10 cellular contexts compared by ENCODE assay signal in the genomic region with DNA sequence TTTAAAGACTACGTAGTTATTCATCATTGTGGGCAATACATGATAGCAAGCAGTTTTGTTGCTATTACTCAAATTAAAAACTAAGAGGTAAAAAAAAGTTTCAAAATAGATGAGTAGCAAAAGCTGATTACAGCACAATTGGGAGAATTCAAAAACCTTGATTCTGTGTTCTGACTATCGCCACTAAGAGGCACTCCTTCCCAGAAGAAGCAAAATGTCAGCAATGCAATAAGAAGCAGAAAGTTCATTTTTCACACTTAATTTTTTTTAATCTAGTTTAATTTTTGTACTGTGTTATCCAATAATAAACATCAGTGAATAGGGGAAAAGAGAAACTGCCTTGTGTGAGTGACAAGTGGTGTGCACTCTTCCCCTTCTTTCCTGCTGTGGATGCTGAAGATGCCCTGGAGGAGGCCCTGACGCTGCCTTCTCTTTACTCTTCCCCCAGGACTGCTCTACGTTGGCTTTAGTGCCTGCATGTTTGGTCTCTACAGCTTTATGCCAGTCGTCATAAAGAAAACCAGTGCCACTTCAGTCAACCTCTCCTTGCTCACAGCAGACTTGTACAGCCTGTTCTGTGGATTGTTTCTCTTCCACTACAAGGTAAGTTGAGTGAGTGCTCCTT.
DNase-seq lines count a peak whose midpoint lies in the region; ATAC-seq and TF ChIP-seq lines count a peak whose summit lies in the region.
"Had no signal": no experiment of that assay in that cellular context is flagged by ENCODE, and none has a peak within 500 bp of the region (broad histone marks: within the 10 kb centered on the region; RNA-seq: fewer than 3 reads in every experiment).

No MANE protein-coding gene starts in this region.

- intact Hi-C loops in lower lobe of right lung (cut with DNase I), result no loop called here
- intact Hi-C loops in mucosa of descending colon (cut with DNase I, micrococcal nuclease), result loop anchor here (5.0 to 10.0 kb wide), 2 partner anchors 220 to 332 kb away; no protein-coding TSS in a partner anchor
- intact Hi-C loops in naive thymus-derived CD4-positive, alpha-beta T cell (cut with micrococcal nuclease), result loop anchor here (1.0 to 5.0 kb wide), 8 partner anchors 224 to 678 kb away; partner anchors contain the start of gene ASF1A (in 1 of the 2)

- H3K4me3 Mint-ChIP-seq in naive thymus-derived CD4-positive, alpha-beta T cell, result no peak overlapping the region

- no peak for DNase-seq in AG09319 (ENCODE audit: extremely low read depth, low read depth)
- DNase-seq in LNCaP clone FGC (ENCODE audit: low read depth), result no peak
- peak; percentile 39 to 51 for DNase-seq in cardiac fibroblast (ENCODE audit: low read depth in 2 of 2)
- no peak for DNase-seq in lower lobe of right lung
- no peak for DNase-seq in mucosa of descending colon
- DNase-seq in naive thymus-derived CD4-positive, alpha-beta T cell, result no peak
- no peak for DNase-seq in NCI-H1436 (lab: John Stamatoyannopoulos, UW)
- DNase-seq in NK-92 treated with Interleukin-12 subunit alpha and Interleukin-12 subunit beta, amount 100 ng/mL, for 24 hours (lab: John Stamatoyannopoulos, UW), result no peak
- DNase-seq: activated CD8-positive, alpha-beta memory T cell treated with anti-CD3 and anti-CD28 coated beads, Interleukin-2, amount 50 U/mL, for 4 hours; NCI-H524 treated with DMSO at 0.1 percent for 48 hours had no signal

- H3K27me3 ChIP-seq in lower lobe of right lung (ENCODE audit: low read depth), result no peaks in the 10 kb centered on the region
- no peaks in the 10 kb centered on the region for H3K27me3 ChIP-seq in naive thymus-derived CD4-positive, alpha-beta T cell (ENCODE audit: control insufficient read depth in 2 of 2, insufficient read depth in 2 of 2, low read length in 2 of 2)

- no peak overlapping the region for H3K27ac Mint-ChIP-seq in naive thymus-derived CD4-positive, alpha-beta T cell

- H3K9me3 ChIP-seq in lower lobe of right lung (no peaks in the 10 kb centered on the region), mucosa of descending colon (no peaks in the 10 kb centered on the region)
- no peaks in the 10 kb centered on the region for H3K9me3 ChIP-seq in naive thymus-derived CD4-positive, alpha-beta T cell (ENCODE audit: control insufficient read depth in 2 of 3, low read length in 3 of 3)

- H3K27me3 Mint-ChIP-seq in naive thymus-derived CD4-positive, alpha-beta T cell, result peaks cover 6 to 34% (median 14%) of the 10 kb centered on the region in 5 donors

- POLR2A ChIA-PET in naive thymus-derived CD4-positive, alpha-beta T cell (lab: Charles Lee), result no interaction called here

- H3K4me1 ChIP-seq in lower lobe of right lung (peaks cover 8% of the 10 kb centered on the region), mucosa of descending colon (ENCODE audit: low read depth) (no peaks in the 10 kb centered on the region)
- no peaks in the 10 kb centered on the region for H3K4me1 ChIP-seq in naive thymus-derived CD4-positive, alpha-beta T cell (ENCODE audit: control insufficient read depth in 2 of 2, insufficient read depth in 2 of 2, low read length in 2 of 2)

- ATAC-seq in lower lobe of right lung, result peak in 1 of 2 donors; percentile 55
- no peak for ATAC-seq in mucosa of descending colon
- no peak for ATAC-seq in naive thymus-derived CD4-positive, alpha-beta T cell

- peaks cover 0 to 7% (median 0%) of the 10 kb centered on the region in 7 donors for H3K4me1 Mint-ChIP-seq in naive thymus-derived CD4-positive, alpha-beta T cell

- no peaks in the 10 kb centered on the region for H3K9me3 Mint-ChIP-seq in naive thymus-derived CD4-positive, alpha-beta T cell

- TF ChIP-seq CTCF in AG09319 (IDR thresholded peaks at IDR 0.05; ENCODE audit: low read depth, low read length) (peak; percentile 51), LNCaP clone FGC (IDR thresholded peaks at IDR 0.05; ENCODE audit: control insufficient read depth, extremely low read depth, insufficient read depth) (peak; percentile 59), cardiac fibroblast (IDR thresholded peaks at IDR 0.05; ENCODE audit: low read depth, low read length) (peak; percentile 37), lower lobe of right lung (IDR thresholded peaks at IDR 0.05) (peak; percentile 35), mucosa of descending colon (IDR thresholded peaks at IDR 0.05) (no peak)

- H3K36me3 Mint-ChIP-seq in naive thymus-derived CD4-positive, alpha-beta T cell, result no peaks in the 10 kb centered on the region

- no peak overlapping the region for H3K4me3 ChIP-seq in LNCaP clone FGC (ENCODE audit: low read depth, low read length)
- no peak overlapping the region for H3K4me3 ChIP-seq in cardiac fibroblast (replicated peaks in 1 of 2; ENCODE audit: low read depth in 2 of 2, low read length in 2 of 2)
- H3K4me3 ChIP-seq in lower lobe of right lung, result no peak overlapping the region
- no peak overlapping the region for H3K4me3 ChIP-seq in mucosa of descending colon
- H3K4me3 ChIP-seq in naive thymus-derived CD4-positive, alpha-beta T cell (ENCODE audit: low read length), result no peak overlapping the region

- H3K27ac ChIP-seq in lower lobe of right lung, result no peak overlapping the region
- no peak overlapping the region for H3K27ac ChIP-seq in naive thymus-derived CD4-positive, alpha-beta T cell (ENCODE audit: low read depth, low read length)

- H3K36me3 ChIP-seq in lower lobe of right lung (no peaks in the 10 kb centered on the region), mucosa of descending colon (ENCODE audit: low read depth) (no peaks in the 10 kb centered on the region)
- no peaks in the 10 kb centered on the region for H3K36me3 ChIP-seq in naive thymus-derived CD4-positive, alpha-beta T cell (ENCODE audit: control insufficient read depth in 2 of 3, insufficient read depth in 3 of 3, low read length in 3 of 3)

- CTCF ChIA-PET in naive thymus-derived CD4-positive, alpha-beta T cell (lab: Charles Lee), result interaction anchor here (0.9 to 1.5 kb wide), 4 partner anchors 13 to 332 kb away, joined by 3 read pairs; partner anchors contain the start of gene PLN

Comparison
In these comparisons a context has a peak if more than half of its experiments do, and no peak if none do; other contexts are left out.
1. DNase-seq: peak in cardiac fibroblast (2 of 2); none in AG09319 (single experiment), LNCaP clone FGC (single experiment), lower lobe of right lung (single experiment), mucosa of descending colon (0 of 3), naive thymus-derived CD4-positive, alpha-beta T cell (0 of 9), NCI-H1436 (single experiment) and NK-92 treated with Interleukin-12 subunit alpha and Interleukin-12 subunit beta, amount 100 ng/mL, for 24 hours (single experiment).